17 cellular contexts compared by ENCODE assay signal in genomic region chr6:27294409-27294808, GRCh38. TPM values are rescaled to one million over a fixed set of nuclear protein-coding genes. Genes with fewer than 3 reads are reported as not detected.
DNase-seq lines count a peak whose midpoint lies in the region; ATAC-seq and TF ChIP-seq lines count a peak whose summit lies in the region.
"Had no signal": no experiment of that assay in that cellular context is flagged by ENCODE, and none has a peak within 500 bp of the region (broad histone marks: within the 10 kb centered on the region; RNA-seq: fewer than 3 reads in every experiment).

No MANE protein-coding gene starts in this region.

- H3K27ac Mint-ChIP-seq in osteocyte (ENCODE audit: unreplicated experiment) = no peak overlapping the region
- H3K27ac Mint-ChIP-seq: dendritic cell treated with granulocyte-macrophage colony-stimulating factor and Interleukin-4, amounts not matched to agents 40 ng/mL and 50 ng/mL, for 4 days; natural killer cell had no signal

- H3K4me3 Mint-ChIP-seq in osteocyte (ENCODE audit: unreplicated experiment) = no peak overlapping the region
- H3K4me3 Mint-ChIP-seq: dendritic cell treated with granulocyte-macrophage colony-stimulating factor and Interleukin-4, amounts not matched to agents 40 ng/mL and 50 ng/mL, for 4 days; natural killer cell had no signal

- H3K27me3 Mint-ChIP-seq in osteocyte (ENCODE audit: unreplicated experiment) = peaks cover 85% of the 10 kb centered on the region

- H3K4me3 ChIP-seq in HFF-Myc (replicated peaks; ENCODE audit: low read depth, low read length) = peak overlapping the region; percentile 10; the same call in 1 of the 2 replicates
- H3K4me3 ChIP-seq: esophagus muscularis mucosa, tibial artery had no signal

- DNase-seq in G401 (ENCODE audit: low spot score) (peak; percentile 26), HFF-Myc (ENCODE audit: extremely low read depth, low read depth) (no peak), SK-MEL-5 (ENCODE audit: low read depth, low spot score) (peak; percentile 56), left kidney (ENCODE audit: low read depth, low spot score) (peak; percentile 23), osteocyte (ENCODE audit: extremely low spot score, unreplicated experiment) (no peak), NOMO-1 treated with dmso at 0.1 percent for 144 hours (lab: John Stamatoyannopoulos, UW; ENCODE audit: unreplicated experiment) (no peak)
- DNase-seq: activated CD4-positive, alpha-beta T cell treated with anti-CD3 and anti-CD28 coated beads, Interleukin-2, amount 50 U/mL, for 4 hours; Kasumi-1; natural killer cell; NCI-H1694 treated with DMSO at 0.1 percent for 48 hours; right cardiac atrium; stimulated activated CD8-positive, alpha-beta memory T cell treated with anti-CD3 and anti-CD28 coated beads, Interleukin-4, amount 100 ng/mL, for 48 hours; tibial artery had no signal

- H3K4me1 Mint-ChIP-seq in osteocyte (ENCODE audit: unreplicated experiment) = peaks cover 27% of the 10 kb centered on the region
- H3K4me1 Mint-ChIP-seq: natural killer cell had no signal

- no peaks in the 10 kb centered on the region for H3K36me3 Mint-ChIP-seq in osteocyte (ENCODE audit: unreplicated experiment)

- in situ Hi-C loops in G401 (cut with HindIII; ENCODE audit: low sequenced_read_pairs) (no loop called here), SK-MEL-5 (cut with HindIII; ENCODE audit: low pct_unique_long_range_greater_than_20kb, low sequenced_read_pairs) (no loop called here)

- peaks cover 16% of the 10 kb centered on the region for H3K9me3 Mint-ChIP-seq in osteocyte (ENCODE audit: unreplicated experiment)

- ATAC-seq in GM21576 (IDR thresholded peaks at IDR 0.05; ENCODE audit: unreplicated experiment) = no peak
- ATAC-seq: natural killer cell, right cardiac atrium had no signal

- no peak for TF ChIP-seq CTCF in HFF-Myc (IDR thresholded peaks at IDR 0.05; ENCODE audit: low read depth, low read length, missing control alignments)
- TF ChIP-seq CTCF in osteocyte (IDR thresholded peaks at IDR 0.05) = no peak

RNA-seq across cellular contexts. Expression of gene POM121L2, which starts 17.7 kb away (rescaled TPM):
- not detected in 2 replicates for total RNA-seq in G401 (2014; rRNA removed; shearing (Covaris generic))
- total RNA-seq in SK-MEL-5 (2014; rRNA removed; shearing (Covaris generic)) = 0.05 TPM in 1 of 2 replicates, not detected in the other
- 0.43 TPM in 2 replicates for polyA plus RNA-seq in SK-MEL-5 (2015; cell fraction: cytosol; rRNA removed)
- polyA plus RNA-seq in SK-MEL-5 (2015; cell fraction: nucleus; rRNA removed) = 0.39 TPM in 1 of 2 replicates, not detected in the other
- total RNA-seq in osteocyte = not detected in 2 replicates
- total RNA-seq: esophagus muscularis mucosa, lower leg skin, natural killer cell, right cardiac atrium had no signal
- polyA plus RNA-seq: right cardiac atrium had no signal

RNA-seq across cellular contexts. Expression of gene PRSS16, which starts 46.9 kb away (rescaled TPM):
- total RNA-seq in G401 (2014; rRNA removed; shearing (Covaris generic)) = 7.3 and 12.9 TPM in 2 replicates
- 4.9 and 5.2 TPM in 2 replicates for total RNA-seq in SK-MEL-5 (2014; rRNA removed; shearing (Covaris generic))
- 8.9 and 14.3 TPM in 2 replicates for polyA plus RNA-seq in SK-MEL-5 (2015; cell fraction: cytosol; rRNA removed)
- polyA plus RNA-seq in SK-MEL-5 (2015; cell fraction: nucleus; rRNA removed) = 14.2 and 30.3 TPM in 2 replicates
- not detected in 2 replicates for total RNA-seq in osteocyte
- total RNA-seq: esophagus muscularis mucosa had no signal

Comparison
In these comparisons a context has a peak if more than half of its experiments do, and no peak if none do; other contexts are left out.
1. DNase-seq: peak in G401 (single experiment), SK-MEL-5 (single experiment) and left kidney (single experiment); none in HFF-Myc (single experiment), osteocyte (single experiment) and NOMO-1 treated with dmso at 0.1 percent for 144 hours (single experiment).